Comparison of ENCODE assay signal across 9 cellular contexts in the genomic region with DNA sequence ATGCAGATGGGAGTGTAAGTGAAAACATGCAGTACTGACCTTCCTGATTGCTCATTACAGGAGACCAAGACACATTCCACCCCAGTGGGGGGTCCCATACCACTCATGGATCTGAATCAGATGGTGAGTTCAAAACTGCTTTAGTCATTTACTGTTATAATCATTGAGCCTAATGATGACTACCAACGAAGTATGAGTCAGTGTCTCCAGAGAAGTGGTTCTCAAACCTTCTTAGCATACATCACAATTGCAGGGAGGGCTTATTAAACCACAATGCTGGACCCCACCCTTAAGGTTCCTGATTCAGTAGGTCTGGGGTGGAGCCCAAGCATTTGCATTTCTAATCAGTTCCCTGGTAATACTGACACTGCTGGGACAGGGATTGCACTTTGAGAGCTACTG.
DNase-seq lines count a peak whose midpoint lies in the region; ATAC-seq and TF ChIP-seq lines count a peak whose summit lies in the region.
"Had no signal": no experiment of that assay in that cellular context is flagged by ENCODE, and none has a peak within 500 bp of the region (broad histone marks: within the 10 kb centered on the region; RNA-seq: fewer than 3 reads in every experiment).

No MANE protein-coding gene starts in this region.

- TF ChIP-seq POLR2A in gastroesophageal sphincter (IDR thresholded peaks at IDR 0.05): no peak

- H3K4me1 Mint-ChIP-seq in WTC11: peaks cover 41% of the 10 kb centered on the region

- ATAC-seq in WTC11 (peak; percentile 88), gastroesophageal sphincter (no peak)
- ATAC-seq: left colon had no signal

- peaks cover 9% of the 10 kb centered on the region; the same call in 1 of the 2 replicates for H3K36me3 Mint-ChIP-seq in WTC11

- H4K20me1 ChIP-seq in fibroblast of lung (ENCODE audit: control insufficient read depth, extremely low read depth, insufficient read depth, low read length): no peaks in the 10 kb centered on the region

- H3K4me3 ChIP-seq in fibroblast of lung (replicated peaks in 1 of 4; ENCODE audit: control extremely low read depth in 1 of 4, insufficient read depth in 1 of 4, low read depth in 3 of 4, low read length in 4 of 4) (no peak overlapping the region), gastroesophageal sphincter (no peak overlapping the region), left ventricle myocardium inferior (no peak overlapping the region)

- TF ChIP-seq CTCF in WTC11 (IDR thresholded peaks at IDR 0.05): no peak
- TF ChIP-seq CTCF in fibroblast of lung (conservative IDR thresholded peaks at IDR 0.05 in 1 of 2, IDR thresholded peaks at IDR 0.05 in 1 of 2; ENCODE audit: low read depth in 1 of 2, low read length in 2 of 2): no peak
- TF ChIP-seq CTCF in gastroesophageal sphincter (IDR thresholded peaks at IDR 0.05): no peak
- no peak for TF ChIP-seq CTCF in left ventricle myocardium inferior (IDR thresholded peaks at IDR 0.05; ENCODE audit: borderline replicate concordance)

- H3K27ac ChIP-seq in fibroblast of lung (ENCODE audit: insufficient read depth, low read length) (peak overlapping the region; percentile 85), gastroesophageal sphincter (peak overlapping the region in 1 of 4 donors; percentile 29), left ventricle myocardium inferior (replicated peaks) (no peak overlapping the region)

- peak overlapping the region; percentile 91 for H3K27ac Mint-ChIP-seq in WTC11

- intact Hi-C loops in left ventricle myocardium inferior (cut with micrococcal nuclease): no loop called here

- no peaks in the 10 kb centered on the region for H3K9me3 ChIP-seq in fibroblast of lung (ENCODE audit: control insufficient read depth, insufficient read depth, low read depth, low read length)
- H3K9me3 ChIP-seq in gastroesophageal sphincter: no peaks in the 10 kb centered on the region
- peaks cover 9% of the 10 kb centered on the region for H3K9me3 ChIP-seq in left ventricle myocardium inferior (replicated peaks)

- POLR2A ChIA-PET in WTC11 (lab: Charles Lee): no interaction called here

- H2AFZ ChIP-seq in fibroblast of lung (ENCODE audit: low read length): no peak overlapping the region

- peaks cover 11% of the 10 kb centered on the region for H3K9me3 Mint-ChIP-seq in WTC11

- H3K79me2 ChIP-seq in fibroblast of lung (ENCODE audit: control insufficient read depth, insufficient read depth, low read length): peaks cover 24% of the 10 kb centered on the region

- H3K9ac ChIP-seq in fibroblast of lung (ENCODE audit: insufficient read depth, low read length): no peak overlapping the region

- H3K27me3 ChIP-seq in fibroblast of lung (ENCODE audit: control insufficient read depth, insufficient read depth, low read length): no peaks in the 10 kb centered on the region
- H3K27me3 ChIP-seq in gastroesophageal sphincter: no peaks in the 10 kb centered on the region
- no peaks in the 10 kb centered on the region for H3K27me3 ChIP-seq in left ventricle myocardium inferior (ENCODE audit: low read depth)

- H3K4me1 ChIP-seq in fibroblast of lung (ENCODE audit: control insufficient read depth, extremely low read depth, insufficient read depth, low read length): peaks cover 38% of the 10 kb centered on the region
- H3K4me1 ChIP-seq in gastroesophageal sphincter: peaks cover 0 to 53% (median 2%) of the 10 kb centered on the region in 3 donors
- H3K4me1 ChIP-seq in left ventricle myocardium inferior: no peaks in the 10 kb centered on the region

- H3K27me3 Mint-ChIP-seq in WTC11 (ENCODE audit: low read depth): no peaks in the 10 kb centered on the region

- WGBS in gastroesophageal sphincter (ENCODE audit: low coverage in 1 of 2), 2 donors: 14 to 57% methylated on average over 1 of the region's 1 CpG

- H3K4me2 ChIP-seq in fibroblast of lung (ENCODE audit: extremely low read depth, insufficient read depth, low read length): peak overlapping the region; percentile 37

- CTCF ChIA-PET in WTC11 (lab: Charles Lee): no interaction called here

- peak overlapping the region; percentile 9; the same call in 1 of the 2 replicates for H3K4me3 Mint-ChIP-seq in WTC11

- peaks cover 19% of the 10 kb centered on the region for H3K36me3 ChIP-seq in fibroblast of lung (ENCODE audit: control insufficient read depth, insufficient read depth, low read length)
- H3K36me3 ChIP-seq in gastroesophageal sphincter: peaks cover 0 to 61% of the 10 kb centered on the region in 2 donors
- H3K36me3 ChIP-seq in left ventricle myocardium inferior: peaks cover 4% of the 10 kb centered on the region

- TF ChIP-seq EP300 in gastroesophageal sphincter (IDR thresholded peaks at IDR 0.05): no peak

- peak; percentile 42 for DNase-seq in GOT3 (lab: John Stamatoyannopoulos, UW)
- peak; percentile 68 for DNase-seq in WTC11 (ENCODE audit: low spot score)
- peak; percentile 86 to 100 for DNase-seq in fibroblast of lung (ENCODE audit: low read depth in 2 of 2)
- DNase-seq in stimulated activated CD4-positive, alpha-beta T cell treated with anti-CD3 and anti-CD28 coated beads, Interleukin-4, amount 100 ng/mL, for 24 hours: peak; percentile 59
- DNase-seq in left ventricle myocardium inferior: no peak
- DNase-seq in NCI-H2171 (lab: John Stamatoyannopoulos, UW): no peak
- DNase-seq in NCI-H1105 (lab: John Stamatoyannopoulos, UW): no peak
- DNase-seq: left colon had no signal

TF ChIP-seq in WTC11, 78 proteins besides CTCF, POLR2A, EP300 and RAD21 (continues in another document):
- no peak for TF ChIP-seq ZNF416 (CRISPR knock-in tag; IDR thresholded peaks at IDR 0.05)
- TF ChIP-seq ARID4B (CRISPR knock-in tag; IDR thresholded peaks at IDR 0.05; ENCODE audit: borderline replicate concordance): no peak
- TF ChIP-seq E2F1 (CRISPR knock-in tag; IDR thresholded peaks at IDR 0.05): no peak
- no peak for TF ChIP-seq NFYB (CRISPR knock-in tag; conservative IDR thresholded peaks at IDR 0.05; ENCODE audit: low read depth)
- no peak for TF ChIP-seq TEAD1 (CRISPR knock-in tag; IDR thresholded peaks at IDR 0.05)
- no peak for TF ChIP-seq ATF6 (CRISPR knock-in tag; IDR thresholded peaks at IDR 0.05)
- TF ChIP-seq ELF4 (CRISPR knock-in tag; IDR thresholded peaks at IDR 0.05; ENCODE audit: low read depth): no peak
- TF ChIP-seq ATF3 (CRISPR knock-in tag; conservative IDR thresholded peaks at IDR 0.05): no peak
- TF ChIP-seq ZNF219 (CRISPR knock-in tag; IDR thresholded peaks at IDR 0.05; ENCODE audit: borderline replicate concordance): no peak
- no peak for TF ChIP-seq NR2C2 (CRISPR knock-in tag; IDR thresholded peaks at IDR 0.05)

Comparison
In these comparisons a context has a peak if more than half of its experiments do, and no peak if none do; other contexts are left out.
1. DNase-seq: peak in GOT3 (single experiment), WTC11 (single experiment), fibroblast of lung (2 of 2) and stimulated activated CD4-positive, alpha-beta T cell treated with anti-CD3 and anti-CD28 coated beads, Interleukin-4, amount 100 ng/mL, for 24 hours (single experiment); none in left ventricle myocardium inferior (single experiment), NCI-H2171 (single experiment) and NCI-H1105 (single experiment).